ENCODE assay signal across 8 cellular contexts in genomic region chr12:109927622-109928021, GRCh38. TPM values are rescaled to one million over a fixed set of nuclear protein-coding genes. Genes with fewer than 3 reads are reported as not detected.
DNase-seq lines count a peak whose midpoint lies in the region; ATAC-seq and TF ChIP-seq lines count a peak whose summit lies in the region.

No MANE protein-coding gene starts in this region.

- H3K4me3 ChIP-seq in AG04450 (ENCODE audit: low read depth, low read length): no peak overlapping the region

- no peak overlapping the region for H3K4me3 Mint-ChIP-seq in activated naive CD8-positive, alpha-beta T cell treated with anti-CD3 and anti-CD28 coated beads for 36 hours

- no peaks in the 10 kb centered on the region for H3K4me1 Mint-ChIP-seq in activated naive CD8-positive, alpha-beta T cell treated with anti-CD3 and anti-CD28 coated beads for 36 hours

- no peaks in the 10 kb centered on the region for H3K27me3 Mint-ChIP-seq in activated naive CD8-positive, alpha-beta T cell treated with anti-CD3 and anti-CD28 coated beads for 36 hours

- CTCF ChIA-PET in AG04450 (lab: Charles Lee): interaction anchor here (0.7 to 4.0 kb wide), 7 partner anchors 10 to 122 kb away, joined by 3 to 20 read pairs (median 3); no protein-coding TSS in a partner anchor

- DNase-seq in AG04450 (ENCODE audit: low read depth, low spot score) (no peak), RPMI7951 (ENCODE audit: low read depth) (peak; percentile 37), iris pigment epithelial cell (ENCODE audit: low read depth) (peak; percentile 53)
- DNase-seq in activated naive CD8-positive, alpha-beta T cell treated with anti-CD3 and anti-CD28 coated beads for 36 hours: peak; percentile 26
- DNase-seq in stimulated activated naive CD8-positive, alpha-beta T cell treated with anti-CD3 and anti-CD28 coated beads, Interleukin-15, Interleukin-2, amounts not matched to agents 100 U/mL and 50 U/mL, for 24 hours: peak; percentile 45

- H3K27me3 ChIP-seq in AG04450 (ENCODE audit: control insufficient read depth, insufficient read depth, low read length): no peaks in the 10 kb centered on the region

- peak; percentile 69 for TF ChIP-seq CTCF in AG04450 (IDR thresholded peaks at IDR 0.05; ENCODE audit: low read depth, low read length)

- POLR2A ChIA-PET in AG04450 (lab: Yijun Ruan, JAX): no interaction called here

- no peak overlapping the region for H3K27ac ChIP-seq in AG04450 (ENCODE audit: low read depth, low read length)

- ATAC-seq in GM18867 (IDR thresholded peaks at IDR 0.05; ENCODE audit: unreplicated experiment): peak; percentile 44
- ATAC-seq in stimulated activated naive CD8-positive, alpha-beta T cell treated with anti-CD3 and anti-CD28 coated beads, Interleukin-15, Interleukin-2, amounts not matched to agents 100 U/mL and 50 U/mL, for 24 hours: peak; percentile 50
- ATAC-seq in HG03354 (IDR thresholded peaks at IDR 0.05; ENCODE audit: poor library complexity, severe bottlenecking, unreplicated experiment): no peak
- ATAC-seq in GM18909 (IDR thresholded peaks at IDR 0.05; ENCODE audit: poor library complexity, unreplicated experiment): no peak

- H3K9me3 Mint-ChIP-seq in activated naive CD8-positive, alpha-beta T cell treated with anti-CD3 and anti-CD28 coated beads for 36 hours: no peaks in the 10 kb centered on the region

- H3K9me3 ChIP-seq in AG04450 (ENCODE audit: control insufficient read depth, insufficient read depth, low read length): no peaks in the 10 kb centered on the region; the same call in 1 of the 2 replicates

- peak overlapping the region; percentile 10 for H3K27ac Mint-ChIP-seq in activated naive CD8-positive, alpha-beta T cell treated with anti-CD3 and anti-CD28 coated beads for 36 hours

- peaks cover 4% of the 10 kb centered on the region for H3K36me3 Mint-ChIP-seq in activated naive CD8-positive, alpha-beta T cell treated with anti-CD3 and anti-CD28 coated beads for 36 hours

RNA-seq across cellular contexts. Expression of gene TCHP, which starts 27.5 kb away (rescaled TPM):
- 7.6 and 9.1 TPM in 2 replicates for polyA plus RNA-seq in AG04450 (2011; rRNA removed)
- polyA minus RNA-seq in AG04450 (2011; rRNA and poly(A)+ RNA removed): 4.5 and 6.4 TPM in 2 replicates
- total RNA-seq in RPMI7951 (2014; rRNA removed; shearing (Covaris generic)): 9.4 and 10.2 TPM in 2 replicates
- total RNA-seq in activated naive CD8-positive, alpha-beta T cell treated with anti-CD3 and anti-CD28 coated beads for 36 hours: 10 to 100 TPM; 22.9 to 24.9 TPM

RNA-seq across cellular contexts. Expression of gene GLTP, which starts 47.3 kb away (rescaled TPM):
- polyA plus RNA-seq in AG04450 (2011; rRNA removed): 28.8 and 30.3 TPM in 2 replicates
- polyA minus RNA-seq in AG04450 (2011; rRNA and poly(A)+ RNA removed): 63.5 and 102 TPM in 2 replicates
- total RNA-seq in RPMI7951 (2014; rRNA removed; shearing (Covaris generic)): 35.7 and 36.8 TPM in 2 replicates
- 10 to 100 TPM; 31.5 to 32.4 TPM for total RNA-seq in activated naive CD8-positive, alpha-beta T cell treated with anti-CD3 and anti-CD28 coated beads for 36 hours

Comparison
In these comparisons a context has a peak if more than half of its experiments do, and no peak if none do; other contexts are left out.
1. ATAC-seq: peak in GM18867 (single experiment) and stimulated activated naive CD8-positive, alpha-beta T cell treated with anti-CD3 and anti-CD28 coated beads, Interleukin-15, Interleukin-2, amounts not matched to agents 100 U/mL and 50 U/mL, for 24 hours (single experiment); none in HG03354 (single experiment) and GM18909 (single experiment).